ENCODE assay signal across 22 cellular contexts in genomic region chr10:61029411-61029810, GRCh38.
"Had no signal": no experiment of that assay in that cellular context is flagged by ENCODE, and none has a peak within 500 bp of the region (broad histone marks: within the 10 kb centered on the region; RNA-seq: fewer than 3 reads in every experiment).

No MANE protein-coding gene starts in this region.

- H3K27me3 ChIP-seq: gastrocnemius medialis, thyroid gland had no signal

- H3K4me1 ChIP-seq: gastrocnemius medialis, lower lobe of right lung, thyroid gland had no signal

- H3K9me3 ChIP-seq: gastrocnemius medialis, lower lobe of right lung, thyroid gland had no signal

- H3K36me3 ChIP-seq: gastrocnemius medialis, lower lobe of right lung, thyroid gland had no signal

- H3K4me1 Mint-ChIP-seq: activated CD4-positive, alpha-beta T cell treated with anti-CD3 and anti-CD28 coated beads, Interleukin-2, amount 10 ng/mL, durations not matched to agents 24 days and 14 days; activated naive CD4-positive, alpha-beta T cell treated with anti-CD3 and anti-CD28 coated beads, Interleukin-2, amount 10 ng/mL, durations not matched to agents 7 days and 5 days; activated naive CD8-positive, alpha-beta T cell treated with anti-CD3 and anti-CD28 coated beads, Interleukin-2, amount 50 U/mL, for 24 hours had no signal

- H3K27ac ChIP-seq: gastrocnemius medialis, lower lobe of right lung, thyroid gland had no signal

- H3K9me3 Mint-ChIP-seq: activated CD4-positive, alpha-beta T cell treated with anti-CD3 and anti-CD28 coated beads, Interleukin-2, amount 10 ng/mL, durations not matched to agents 24 days and 14 days; activated naive CD4-positive, alpha-beta T cell treated with anti-CD3 and anti-CD28 coated beads, Interleukin-2, amount 10 ng/mL, durations not matched to agents 7 days and 5 days; activated naive CD8-positive, alpha-beta T cell treated with anti-CD3 and anti-CD28 coated beads, Interleukin-2, amount 50 U/mL, for 24 hours; activated T-cell treated with anti-CD3 and anti-CD28 coated beads, Interleukin-2, amount 50 U/mL, for 24 hours; mesothelial cell of epicardium; nephron; T-helper 1 cell treated with Interleukin-12 subunit alpha and Interleukin-12 subunit beta and Interleukin-4 antibody, amounts not matched to agents 30 μg/mL and 1 μg/mL, for 36 hours had no signal

- H3K27ac Mint-ChIP-seq: activated CD4-positive, alpha-beta T cell treated with anti-CD3 and anti-CD28 coated beads, Interleukin-2, amount 10 ng/mL, durations not matched to agents 24 days and 14 days; activated CD8-positive, alpha-beta T cell treated with anti-CD3 and anti-CD28 coated beads, Interleukin-2, amount 10 ng/mL, durations not matched to agents 7 days and 5 days; activated naive CD4-positive, alpha-beta T cell treated with anti-CD3 and anti-CD28 coated beads, Interleukin-2, amount 10 ng/mL, durations not matched to agents 7 days and 5 days; activated naive CD8-positive, alpha-beta T cell treated with anti-CD3 and anti-CD28 coated beads, Interleukin-2, amount 50 U/mL, for 24 hours; activated T-cell treated with anti-CD3 and anti-CD28 coated beads, Interleukin-2, amount 50 U/mL, for 24 hours; dendritic cell treated with granulocyte-macrophage colony-stimulating factor and Interleukin-4, amounts not matched to agents 40 ng/mL and 50 ng/mL, for 4 days; mesothelial cell of epicardium; T-helper 1 cell treated with Interleukin-12 subunit alpha and Interleukin-12 subunit beta and Interleukin-4 antibody, amounts not matched to agents 30 μg/mL and 1 μg/mL, for 36 hours had no signal

- H3K4me3 Mint-ChIP-seq: activated CD4-positive, alpha-beta T cell treated with anti-CD3 and anti-CD28 coated beads, Interleukin-2, amount 10 ng/mL, durations not matched to agents 24 days and 14 days; activated CD8-positive, alpha-beta T cell treated with anti-CD3 and anti-CD28 coated beads, Interleukin-2, amount 10 ng/mL, durations not matched to agents 7 days and 5 days; activated naive CD4-positive, alpha-beta T cell treated with anti-CD3 and anti-CD28 coated beads, Interleukin-2, amount 10 ng/mL, durations not matched to agents 7 days and 5 days; activated naive CD8-positive, alpha-beta T cell treated with anti-CD3 and anti-CD28 coated beads, Interleukin-2, amount 50 U/mL, for 24 hours; activated T-cell treated with anti-CD3 and anti-CD28 coated beads, Interleukin-2, amount 50 U/mL, for 24 hours; dendritic cell treated with granulocyte-macrophage colony-stimulating factor and Interleukin-4, amounts not matched to agents 40 ng/mL and 50 ng/mL, for 4 days; mesothelial cell of epicardium; nephron; T-helper 1 cell treated with Interleukin-12 subunit alpha and Interleukin-12 subunit beta and Interleukin-4 antibody, amounts not matched to agents 30 μg/mL and 1 μg/mL, for 36 hours had no signal

- DNase-seq: activated CD4-positive, alpha-beta T cell treated with anti-CD3 and anti-CD28 coated beads, Interleukin-2, amount 10 ng/mL, durations not matched to agents 24 days and 14 days; activated CD8-positive, alpha-beta T cell treated with anti-CD3 and anti-CD28 coated beads, Interleukin-2, amount 10 ng/mL, durations not matched to agents 7 days and 5 days; activated naive CD4-positive, alpha-beta T cell treated with anti-CD3 and anti-CD28 coated beads, Interleukin-2, amount 10 ng/mL, durations not matched to agents 7 days and 5 days; activated naive CD8-positive, alpha-beta T cell treated with anti-CD3 and anti-CD28 coated beads, Interleukin-2, amount 50 U/mL, for 24 hours; activated T-cell treated with anti-CD3 and anti-CD28 coated beads, Interleukin-2, amount 50 U/mL, for 24 hours; anterior cingulate cortex; cerebellar nuclear complex; effector memory CD4-positive, alpha-beta T cell; gastrocnemius medialis; head of caudate nucleus; lower lobe of right lung; nucleus accumbens; posterior cingulate gyrus; stimulated activated CD4-positive, alpha-beta T cell treated with anti-CD3 and anti-CD28 coated beads, Interleukin-12 subunit alpha, Interleukin-12 subunit beta, amount 100 ng/mL, for 4 hours; stimulated activated CD4-positive, alpha-beta T cell treated with anti-CD3 and anti-CD28 coated beads, Interleukin-1b, Interleukin-23, amount 100 ng/mL, for 48 hours; stimulated activated CD8-positive, alpha-beta memory T cell treated with anti-CD3 and anti-CD28 coated beads, Interleukin-4, amount 100 ng/mL, for 48 hours; stimulated activated naive CD4-positive, alpha-beta T cell treated with Interleukin-2 at 50 U/mL for 16 hours; thyroid gland had no signal

- ATAC-seq: activated CD8-positive, alpha-beta T cell treated with anti-CD3 and anti-CD28 coated beads, Interleukin-2, amount 10 ng/mL, durations not matched to agents 7 days and 5 days; activated naive CD8-positive, alpha-beta T cell treated with anti-CD3 and anti-CD28 coated beads, Interleukin-2, amount 50 U/mL, for 24 hours; gastrocnemius medialis; lower lobe of right lung had no signal

- H3K27me3 Mint-ChIP-seq: activated naive CD4-positive, alpha-beta T cell treated with anti-CD3 and anti-CD28 coated beads, Interleukin-2, amount 10 ng/mL, durations not matched to agents 7 days and 5 days; dendritic cell treated with granulocyte-macrophage colony-stimulating factor and Interleukin-4, amounts not matched to agents 40 ng/mL and 50 ng/mL, for 4 days had no signal

- H3K4me3 ChIP-seq: gastrocnemius medialis, lower lobe of right lung, thyroid gland had no signal

- H3K36me3 Mint-ChIP-seq: activated naive CD4-positive, alpha-beta T cell treated with anti-CD3 and anti-CD28 coated beads, Interleukin-2, amount 10 ng/mL, durations not matched to agents 7 days and 5 days; mesothelial cell of epicardium had no signal
